Comparison of ENCODE assay signal across 1 cellular context in genomic region chr17:74981318-74981978, GRCh38.
A peak's percentile ranks its signal among the peaks of the same experiment; 100 is the strongest.
TF ChIP-seq lines count a peak whose summit lies in the region.

No MANE protein-coding gene starts in this region.

TF ChIP-seq in K562, 482 proteins besides CTCF, POLR2A, EP300 and RAD21:
- no peak for TF ChIP-seq BRF2 (IDR thresholded peaks at IDR 0.05; ENCODE audit: borderline replicate concordance, insufficient read depth, insufficient read length)
- TF ChIP-seq RCOR1 (IDR thresholded peaks at IDR 0.05; ENCODE audit: borderline replicate concordance in 1 of 2, low read depth in 2 of 2, low read length in 2 of 2) = peak in 1 of 2 experiments; percentile 75; a peak in 2 of 4 replicates
- TF ChIP-seq ZC3H4 (CRISPR knock-in tag; IDR thresholded peaks at IDR 0.05; ENCODE audit: borderline replicate concordance) = 0 out of 2 replicates have a peak, but pooled peaks have one; percentile 65
- no peak for TF ChIP-seq ZNF586 (CRISPR knock-in tag; conservative IDR thresholded peaks at IDR 0.05)
- no peak for TF ChIP-seq THRAP3 (IDR thresholded peaks at IDR 0.05; ENCODE audit: borderline replicate concordance)
- TF ChIP-seq HEY1 (CRISPR knock-in tag; IDR thresholded peaks at IDR 0.05; ENCODE audit: borderline replicate concordance) = no peak
- no peak for TF ChIP-seq ELF2 (CRISPR knock-in tag; IDR thresholded peaks at IDR 0.05)
- no peak for TF ChIP-seq JUN (IDR thresholded peaks at IDR 0.05; ENCODE audit: borderline replicate concordance, low read depth, low read length)
- TF ChIP-seq JUN (CRISPR knock-in tag; IDR thresholded peaks at IDR 0.05; ENCODE audit: borderline replicate concordance) = no peak
- no peak for TF ChIP-seq POLR2H (tag; IDR thresholded peaks at IDR 0.05; ENCODE audit: low read depth)
- 0 out of 2 replicates have a peak, but pooled peaks have one; percentile 13 for TF ChIP-seq ZNF589 (CRISPR knock-in tag; IDR thresholded peaks at IDR 0.05; ENCODE audit: low read depth)
- TF ChIP-seq TCF15 (CRISPR knock-in tag; IDR thresholded peaks at IDR 0.05) = no peak
- no peak for TF ChIP-seq ZBTB34 (CRISPR knock-in tag; IDR thresholded peaks at IDR 0.05)
- no peak for TF ChIP-seq ZNF253 (CRISPR knock-in tag; conservative IDR thresholded peaks at IDR 0.05)
- peak; percentile 23; the same call in 1 of the 2 replicates for TF ChIP-seq ELK1 (CRISPR knock-in tag; IDR thresholded peaks at IDR 0.05)
- TF ChIP-seq E2F1 (CRISPR knock-in tag; IDR thresholded peaks at IDR 0.05) = 0 out of 2 replicates have a peak, but pooled peaks have one; percentile 19
- no peak for TF ChIP-seq ZNF592 (IDR thresholded peaks at IDR 0.05)
- no peak for TF ChIP-seq CBFB (CRISPR knock-in tag; IDR thresholded peaks at IDR 0.05)
- TF ChIP-seq ZNF584 (CRISPR knock-in tag; IDR thresholded peaks at IDR 0.05; ENCODE audit: low read depth) = 0 out of 2 replicates have a peak, but pooled peaks have one; percentile 38
- peak in 1 of 2 experiments; percentile 94; a peak in 2 of 4 replicates for TF ChIP-seq KDM1A (IDR thresholded peaks at IDR 0.05)
- no peak for TF ChIP-seq PTBP1 (IDR thresholded peaks at IDR 0.05; ENCODE audit: low read depth, low read length)
- TF ChIP-seq CBX1 (IDR thresholded peaks at IDR 0.05; ENCODE audit: low read depth) = no peak
- TF ChIP-seq ZNF699 (CRISPR knock-in tag; IDR thresholded peaks at IDR 0.05; ENCODE audit: insufficient replicate concordance) = no peak
- no peak for TF ChIP-seq CBX8 (IDR thresholded peaks at IDR 0.05; ENCODE audit: borderline replicate concordance, extremely low read depth, low read depth, low read length, poor library complexity, severe bottlenecking)
- TF ChIP-seq FOXA1 (IDR thresholded peaks at IDR 0.05; ENCODE audit: borderline replicate concordance) = no peak
- no peak for TF ChIP-seq USF2 (CRISPR knock-in tag; IDR thresholded peaks at IDR 0.05)
- TF ChIP-seq KLF6 (CRISPR knock-in tag; IDR thresholded peaks at IDR 0.05; ENCODE audit: borderline replicate concordance) = no peak
- no peak for TF ChIP-seq MGA (IDR thresholded peaks at IDR 0.05)
- TF ChIP-seq MLLT1 (IDR thresholded peaks at IDR 0.05) = peak in 1 of 2 experiments; percentile 7; a peak in 1 of 4 replicates
- TF ChIP-seq ZNF408 (CRISPR knock-in tag; IDR thresholded peaks at IDR 0.05; ENCODE audit: low read depth) = no peak
- TF ChIP-seq ZKSCAN8 (CRISPR knock-in tag; IDR thresholded peaks at IDR 0.05) = no peak
TF ChIP-seq in K562: peak in this region for 8.
